17 cellular contexts compared by ENCODE assay signal in the genomic region with DNA sequence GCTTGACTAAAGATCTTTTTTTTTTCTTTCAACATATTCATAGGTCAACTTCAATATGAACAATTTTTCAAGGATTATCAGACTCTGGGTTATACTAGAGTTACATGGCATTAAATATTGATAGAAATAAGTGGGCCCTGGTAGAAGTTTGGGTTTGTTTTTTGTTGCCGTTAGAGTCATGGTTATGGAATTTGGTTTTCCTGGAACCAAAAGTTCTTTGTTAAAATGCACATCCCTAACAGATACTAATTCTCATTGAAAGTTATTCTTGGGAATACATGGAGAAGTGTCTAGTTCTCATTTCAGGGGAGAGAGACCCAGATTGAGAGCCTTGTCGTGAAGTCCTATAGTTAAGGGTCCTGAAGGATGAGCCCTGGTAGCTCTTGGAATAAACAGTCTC.
DNase-seq lines count a peak whose midpoint lies in the region; TF ChIP-seq lines count a peak whose summit lies in the region.
"Had no signal": no experiment of that assay in that cellular context is flagged by ENCODE, and none has a peak within 500 bp of the region (broad histone marks: within the 10 kb centered on the region; RNA-seq: fewer than 3 reads in every experiment).

No MANE protein-coding gene starts in this region.

- peak overlapping the region; percentile 16; the same call in 1 of the 2 replicates for H3K4me3 ChIP-seq in ACC112 (ENCODE audit: low read depth, low read length)
- H3K4me3 ChIP-seq in brain microvascular endothelial cell (ENCODE audit: low read depth, low read length): no peak overlapping the region
- H3K4me3 ChIP-seq in BE2C (ENCODE audit: low read depth, low read length): no peak overlapping the region
- H3K4me3 ChIP-seq: BLaER1, GM23248 had no signal

- H3K9me3 ChIP-seq in BE2C: no peaks in the 10 kb centered on the region
- H3K9me3 ChIP-seq: BLaER1, Caco-2 had no signal

- H2AFZ ChIP-seq in ACC112 (ENCODE audit: low read length, unreplicated experiment): peak overlapping the region; percentile 30
- H2AFZ ChIP-seq: GM23248 had no signal

- in situ Hi-C loops in brain microvascular endothelial cell (cut with HindIII; ENCODE audit: low pct_ligation_motif_present, low sequenced_read_pairs): no loop called here

- DNase-seq in GM03348 (ENCODE audit: low spot score) (peak; percentile 17), chondrocyte (ENCODE audit: low spot score) (no peak), osteocyte (ENCODE audit: extremely low spot score, unreplicated experiment) (no peak), brain microvascular endothelial cell (no peak), NCI-H1436 treated with DMSO at 0.1 percent for 48 hours (lab: John Stamatoyannopoulos, UW) (no peak), BE2C (no peak)
- no peak for DNase-seq in central memory CD4-positive, alpha-beta T cell
- DNase-seq: Caco-2; CD8-positive, alpha-beta memory T cell; DND-41; GF-D8; GM23248; H7 had no signal

- H3K27ac ChIP-seq in ACC112 (ENCODE audit: low read depth, low read length) (peak overlapping the region; percentile 64), brain microvascular endothelial cell (no peak overlapping the region)
- H3K27ac ChIP-seq: 22Rv1, BLaER1, GM23248 had no signal

- H3K4me1 ChIP-seq in ACC112 (ENCODE audit: control insufficient read depth, insufficient read depth, low read length, unreplicated experiment) (peaks cover 20% of the 10 kb centered on the region), BE2C (no peaks in the 10 kb centered on the region)
- H3K4me1 ChIP-seq: BLaER1, Caco-2 had no signal

- H3K4me3 Mint-ChIP-seq in chondrocyte (ENCODE audit: unreplicated experiment): no peak overlapping the region
- H3K4me3 Mint-ChIP-seq in osteocyte (ENCODE audit: unreplicated experiment): no peak overlapping the region
- H3K4me3 Mint-ChIP-seq: CD8-positive, alpha-beta memory T cell; IgD-negative memory B cell had no signal

- H3K36me3 ChIP-seq in ACC112 (ENCODE audit: insufficient read depth, low read length) (no peaks in the 10 kb centered on the region), brain microvascular endothelial cell (replicated peaks) (no peaks in the 10 kb centered on the region), BE2C (no peaks in the 10 kb centered on the region)
- H3K36me3 ChIP-seq: BLaER1 had no signal

- no peaks in the 10 kb centered on the region for H3K79me2 ChIP-seq in ACC112 (ENCODE audit: control insufficient read depth, insufficient read depth, low read length, unreplicated experiment)

- TF ChIP-seq CTCF in chondrocyte (IDR thresholded peaks at IDR 0.05) (no peak), osteocyte (IDR thresholded peaks at IDR 0.05) (no peak), brain microvascular endothelial cell (IDR thresholded peaks at IDR 0.05; ENCODE audit: low read depth, low read length, missing control alignments) (no peak), BE2C (IDR thresholded peaks at IDR 0.05; ENCODE audit: low read depth, low read length) (no peak)

- H3K27me3 Mint-ChIP-seq in chondrocyte (ENCODE audit: low read depth) (no peaks in the 10 kb centered on the region), osteocyte (ENCODE audit: unreplicated experiment) (no peaks in the 10 kb centered on the region)

- H3K4me1 Mint-ChIP-seq in chondrocyte (ENCODE audit: low read depth) (peaks cover 27% of the 10 kb centered on the region), osteocyte (ENCODE audit: unreplicated experiment) (peaks cover 25% of the 10 kb centered on the region)
- H3K4me1 Mint-ChIP-seq: CD8-positive, alpha-beta memory T cell; IgD-negative memory B cell had no signal

- H3K27me3 ChIP-seq in ACC112 (ENCODE audit: insufficient read depth, low read length) (no peaks in the 10 kb centered on the region), brain microvascular endothelial cell (replicated peaks) (no peaks in the 10 kb centered on the region), BE2C (no peaks in the 10 kb centered on the region)
- H3K27me3 ChIP-seq: BLaER1 had no signal

- H3K9me3 Mint-ChIP-seq in chondrocyte (ENCODE audit: low read depth): peaks cover 2% of the 10 kb centered on the region
- no peaks in the 10 kb centered on the region for H3K9me3 Mint-ChIP-seq in osteocyte (ENCODE audit: unreplicated experiment)
- H3K9me3 Mint-ChIP-seq: CD8-positive, alpha-beta memory T cell had no signal

- H3K36me3 Mint-ChIP-seq in chondrocyte (ENCODE audit: low read depth) (peaks cover 1% of the 10 kb centered on the region), osteocyte (ENCODE audit: unreplicated experiment) (no peaks in the 10 kb centered on the region)

- H3K27ac Mint-ChIP-seq in chondrocyte (ENCODE audit: unreplicated experiment) (peak overlapping the region; percentile 87), osteocyte (ENCODE audit: unreplicated experiment) (peak overlapping the region; percentile 79)
- H3K27ac Mint-ChIP-seq: IgD-negative memory B cell had no signal
